19 cellular contexts compared by ENCODE assay signal in the genomic region with DNA sequence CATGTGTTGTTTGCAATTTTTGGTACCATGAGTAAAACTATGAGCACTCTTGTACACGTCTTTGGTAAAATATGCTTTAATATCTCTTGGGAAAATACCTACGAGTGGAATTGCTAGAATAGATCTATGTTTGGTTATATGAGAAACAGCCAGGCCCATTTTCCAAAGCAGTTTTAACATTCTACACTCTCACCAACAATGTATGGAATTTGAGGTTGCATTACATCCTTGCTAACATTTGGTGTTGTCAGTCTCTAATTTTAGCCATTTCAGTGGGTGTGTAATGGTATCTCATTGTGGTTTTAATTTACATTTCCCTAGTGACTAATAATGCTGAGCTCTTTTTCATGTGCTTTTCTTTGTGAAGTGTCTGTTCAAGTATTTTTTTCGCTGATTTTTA.
A peak's percentile ranks its signal among the peaks of the same experiment; 100 is the strongest.
DNase-seq lines count a peak whose midpoint lies in the region; ATAC-seq, FAIRE-seq and TF ChIP-seq lines count a peak whose summit lies in the region.
"Had no signal": no experiment of that assay in that cellular context is flagged by ENCODE, and none has a peak within 500 bp of the region (broad histone marks: within the 10 kb centered on the region; RNA-seq: fewer than 3 reads in every experiment).

No MANE protein-coding gene starts in this region.

- no peaks in the 10 kb centered on the region for H3K4me1 ChIP-seq in testis
- H3K4me1 ChIP-seq: BE2C, colonic mucosa had no signal

- intact Hi-C loops in testis (cut with DNase I; ENCODE audit: low total_unique reads): no loop called here

- no peak overlapping the region for H3K27ac Mint-ChIP-seq in type B pancreatic cell
- H3K27ac Mint-ChIP-seq: activated naive CD8-positive, alpha-beta T cell treated with anti-CD3 and anti-CD28 coated beads, Interleukin-2, amount 50 U/mL, for 24 hours; activated T-cell treated with anti-CD3 and anti-CD28 coated beads, Interleukin-2, amount 50 U/mL, for 72 hours; naive B cell had no signal

- ATAC-seq in GM18907 (IDR thresholded peaks at IDR 0.05; ENCODE audit: unreplicated experiment): no peak
- ATAC-seq: activated naive CD8-positive, alpha-beta T cell treated with anti-CD3 and anti-CD28 coated beads, Interleukin-2, amount 50 U/mL, for 24 hours; activated T-cell treated with anti-CD3 and anti-CD28 coated beads, Interleukin-2, amount 50 U/mL, for 72 hours; left colon had no signal

- DNase-seq in AG08396 (ENCODE audit: low spot score) (peak; percentile 21), HT1080 (ENCODE audit: low read depth) (peak; percentile 37), bronchial epithelial cell (ENCODE audit: low read depth) (peak; percentile 69), myocyte (ENCODE audit: low read depth) (peak; percentile 79), type B pancreatic cell (ENCODE audit: extremely low spot score, unreplicated experiment) (no peak), testis (no peak), GOT3 (lab: John Stamatoyannopoulos, UW) (no peak)
- DNase-seq: activated CD4-positive, alpha-beta T cell treated with anti-CD3 and anti-CD28 coated beads, Interleukin-2, amount 50 U/mL, for 4 hours; activated naive CD8-positive, alpha-beta T cell treated with anti-CD3 and anti-CD28 coated beads, Interleukin-2, amount 50 U/mL, for 24 hours; activated T-cell treated with anti-CD3 and anti-CD28 coated beads, Interleukin-2, amount 50 U/mL, for 72 hours; BE2C; colonic mucosa; H7; left colon; naive B cell; NCI-H446 treated with DMSO at 0.1 percent for 48 hours had no signal

- TF ChIP-seq POLR2A in testis (IDR thresholded peaks at IDR 0.05): no peak

- H3K27me3 ChIP-seq in bronchial epithelial cell (ENCODE audit: control insufficient read depth, insufficient read depth, low read length) (no peaks in the 10 kb centered on the region), testis (no peaks in the 10 kb centered on the region)
- H3K27me3 ChIP-seq: BE2C, colonic mucosa had no signal

- no peaks in the 10 kb centered on the region for H3K4me1 Mint-ChIP-seq in type B pancreatic cell (ENCODE audit: unreplicated experiment)
- H3K4me1 Mint-ChIP-seq: activated naive CD8-positive, alpha-beta T cell treated with anti-CD3 and anti-CD28 coated beads, Interleukin-2, amount 50 U/mL, for 24 hours; naive B cell had no signal

- H3K4me3 ChIP-seq in bronchial epithelial cell (ENCODE audit: low read depth, low read length) (no peak overlapping the region), testis (no peak overlapping the region)
- H3K4me3 ChIP-seq: colonic mucosa had no signal

- H3K36me3 Mint-ChIP-seq in type B pancreatic cell: no peaks in the 10 kb centered on the region

- no peak overlapping the region for H3K27ac ChIP-seq in testis
- H3K27ac ChIP-seq: colonic mucosa, KMS-11 had no signal

- peaks cover 7% of the 10 kb centered on the region for H3K9me3 Mint-ChIP-seq in type B pancreatic cell

- H3K36me3 ChIP-seq in bronchial epithelial cell (ENCODE audit: control insufficient read depth, insufficient read depth, low read length) (no peaks in the 10 kb centered on the region), testis (ENCODE audit: low read depth, missing control alignments) (no peaks in the 10 kb centered on the region)
- H3K36me3 ChIP-seq: BE2C, colonic mucosa had no signal

- H3K4me3 Mint-ChIP-seq in type B pancreatic cell: no peak overlapping the region
- H3K4me3 Mint-ChIP-seq: activated naive CD8-positive, alpha-beta T cell treated with anti-CD3 and anti-CD28 coated beads, Interleukin-2, amount 50 U/mL, for 24 hours; activated T-cell treated with anti-CD3 and anti-CD28 coated beads, Interleukin-2, amount 50 U/mL, for 72 hours; naive B cell had no signal

- no peaks in the 10 kb centered on the region for H3K9me3 ChIP-seq in testis
- H3K9me3 ChIP-seq: BE2C, colonic mucosa had no signal

- TF ChIP-seq CTCF in bronchial epithelial cell (IDR thresholded peaks at IDR 0.05; ENCODE audit: insufficient read depth, low read length, severe bottlenecking): no peak
- TF ChIP-seq CTCF in type B pancreatic cell (conservative IDR thresholded peaks at IDR 0.05): no peak
- TF ChIP-seq CTCF in testis (IDR thresholded peaks at IDR 0.05): no peak

- peak; percentile 84 for FAIRE-seq in bronchial epithelial cell (lab: Jason Lieb, UNC)
- FAIRE-seq: TTC549 had no signal

- WGBS in testis, 2 donors: 84 to 90% methylated on average over 3 of the region's 3 CpGs

- no peaks in the 10 kb centered on the region for H3K27me3 Mint-ChIP-seq in type B pancreatic cell
- H3K27me3 Mint-ChIP-seq: activated naive CD8-positive, alpha-beta T cell treated with anti-CD3 and anti-CD28 coated beads, Interleukin-2, amount 50 U/mL, for 24 hours; naive B cell had no signal

Comparison
In these comparisons a context has a peak if more than half of its experiments do, and no peak if none do; other contexts are left out.
1. DNase-seq: peak in AG08396 (single experiment), HT1080 (single experiment), bronchial epithelial cell (single experiment) and myocyte (single experiment); none in type B pancreatic cell (single experiment), testis (single experiment) and GOT3 (single experiment).